ENCODE assay signal across 7 cellular contexts in genomic region chr1:145048181-145048856, GRCh38. TPM values are rescaled to one million over a fixed set of nuclear protein-coding genes. Genes with fewer than 3 reads are reported as not detected.
DNase-seq lines count a peak whose midpoint lies in the region; ATAC-seq, FAIRE-seq and TF ChIP-seq lines count a peak whose summit lies in the region.
"Not testable (repeated sequence)": the region's sequence is repeated elsewhere in the genome, so short reads cannot be mapped to it uniquely, and the experiment has no call there.
"Had no signal": no experiment of that assay in that cellular context is flagged by ENCODE, and none has a peak within 500 bp of the region (broad histone marks: within the 10 kb centered on the region; RNA-seq: fewer than 3 reads in every experiment).

No MANE protein-coding gene starts in this region.

- not testable (repeated sequence) for H3K4me3 Mint-ChIP-seq in activated T-helper 17 cell treated with anti-CD3 and anti-CD28 coated beads, Interleukin-2, amount 50 U/mL, for 72 hours; stimulated activated effector memory CD8-positive, alpha-beta T cell treated with anti-CD3 and anti-CD28 coated beads, Interleukin-12 subunit alpha, Interleukin-12 subunit beta, amount 100 ng/mL, for 72 hours; stimulated activated naive B cell treated with anti-CD40 and anti-IgM and Interleukin-4, amounts not matched to agents 10 μg/mL and 1 μg/mL and 100 μg/mL, for 72 hours

- not testable (repeated sequence) for DNase-seq in H54 (ENCODE audit: insufficient read length, low spot score); stimulated activated effector memory CD8-positive, alpha-beta T cell treated with anti-CD3 and anti-CD28 coated beads, Interleukin-12 subunit alpha, Interleukin-12 subunit beta, amount 100 ng/mL, for 72 hours (ENCODE audit: low spot score in 2 of 2); stimulated activated naive B cell treated with anti-CD40 and anti-IgM and Interleukin-4, amounts not matched to agents 10 μg/mL and 1 μg/mL and 100 μg/mL, for 72 hours

- not testable (repeated sequence) for H3K27me3 Mint-ChIP-seq in activated T-helper 17 cell treated with anti-CD3 and anti-CD28 coated beads, Interleukin-2, amount 50 U/mL, for 72 hours; stimulated activated naive B cell treated with anti-CD40 and anti-IgM and Interleukin-4, amounts not matched to agents 10 μg/mL and 1 μg/mL and 100 μg/mL, for 72 hours

- not testable (repeated sequence) for H3K36me3 Mint-ChIP-seq in activated T-helper 17 cell treated with anti-CD3 and anti-CD28 coated beads, Interleukin-2, amount 50 U/mL, for 72 hours (ENCODE audit: low read depth); stimulated activated effector memory CD8-positive, alpha-beta T cell treated with anti-CD3 and anti-CD28 coated beads, Interleukin-12 subunit alpha, Interleukin-12 subunit beta, amount 100 ng/mL, for 72 hours; stimulated activated naive B cell treated with anti-CD40 and anti-IgM and Interleukin-4, amounts not matched to agents 10 μg/mL and 1 μg/mL and 100 μg/mL, for 72 hours

- not testable (repeated sequence) for TF ChIP-seq POLR2A in H54 (IDR thresholded peaks at IDR 0.05; ENCODE audit: low read depth, low read length)

- ATAC-seq in HG02870 (IDR thresholded peaks at IDR 0.05; ENCODE audit: unreplicated experiment) = peak; percentile 42
- peak; percentile 59 for ATAC-seq in activated T-helper 17 cell treated with anti-CD3 and anti-CD28 coated beads, Interleukin-2, amount 50 U/mL, for 72 hours (replicated peaks)
- ATAC-seq in stimulated activated effector memory CD8-positive, alpha-beta T cell treated with anti-CD3 and anti-CD28 coated beads, Interleukin-12 subunit alpha, Interleukin-12 subunit beta, amount 100 ng/mL, for 72 hours = peak; percentile 65
- peak; percentile 56 to 65 for ATAC-seq in stimulated activated naive B cell treated with anti-CD40 and anti-IgM and Interleukin-4, amounts not matched to agents 10 μg/mL and 1 μg/mL and 100 μg/mL, for 72 hours (replicated peaks)

- peak; percentile 78 for FAIRE-seq in H54 (lab: Jason Lieb, UNC)

- H3K27ac Mint-ChIP-seq in activated T-helper 17 cell treated with anti-CD3 and anti-CD28 coated beads, Interleukin-2, amount 50 U/mL, for 72 hours; stimulated activated effector memory CD8-positive, alpha-beta T cell treated with anti-CD3 and anti-CD28 coated beads, Interleukin-12 subunit alpha, Interleukin-12 subunit beta, amount 100 ng/mL, for 72 hours; stimulated activated naive B cell treated with anti-CD40 and anti-IgM and Interleukin-4, amounts not matched to agents 10 μg/mL and 1 μg/mL and 100 μg/mL, for 72 hours: not testable (repeated sequence)

- H3K9me3 Mint-ChIP-seq in activated T-helper 17 cell treated with anti-CD3 and anti-CD28 coated beads, Interleukin-2, amount 50 U/mL, for 72 hours; stimulated activated effector memory CD8-positive, alpha-beta T cell treated with anti-CD3 and anti-CD28 coated beads, Interleukin-12 subunit alpha, Interleukin-12 subunit beta, amount 100 ng/mL, for 72 hours; stimulated activated naive B cell treated with anti-CD40 and anti-IgM and Interleukin-4, amounts not matched to agents 10 μg/mL and 1 μg/mL and 100 μg/mL, for 72 hours: not testable (repeated sequence)

- not testable (repeated sequence) for H3K4me1 Mint-ChIP-seq in activated T-helper 17 cell treated with anti-CD3 and anti-CD28 coated beads, Interleukin-2, amount 50 U/mL, for 72 hours; stimulated activated effector memory CD8-positive, alpha-beta T cell treated with anti-CD3 and anti-CD28 coated beads, Interleukin-12 subunit alpha, Interleukin-12 subunit beta, amount 100 ng/mL, for 72 hours; stimulated activated naive B cell treated with anti-CD40 and anti-IgM and Interleukin-4, amounts not matched to agents 10 μg/mL and 1 μg/mL and 100 μg/mL, for 72 hours

RNA-seq across cellular contexts. Expression of gene SRGAP2B, which starts 46.8 kb away (rescaled TPM):
- 10 to 100 TPM; 24.1 to 24.4 TPM for total RNA-seq in activated T-helper 17 cell treated with anti-CD3 and anti-CD28 coated beads, Interleukin-2, amount 50 U/mL, for 72 hours

RNA-seq across cellular contexts. Expression of gene FAM72D, which starts 47.5 kb away (rescaled TPM):
- 10 to 100 TPM; 11.0 to 14.7 TPM for total RNA-seq in activated T-helper 17 cell treated with anti-CD3 and anti-CD28 coated beads, Interleukin-2, amount 50 U/mL, for 72 hours
- total RNA-seq: CD4-positive, alpha-beta memory T cell; CD4-positive, CD25-positive, alpha-beta regulatory T cell had no signal
